In the genomic region with DNA sequence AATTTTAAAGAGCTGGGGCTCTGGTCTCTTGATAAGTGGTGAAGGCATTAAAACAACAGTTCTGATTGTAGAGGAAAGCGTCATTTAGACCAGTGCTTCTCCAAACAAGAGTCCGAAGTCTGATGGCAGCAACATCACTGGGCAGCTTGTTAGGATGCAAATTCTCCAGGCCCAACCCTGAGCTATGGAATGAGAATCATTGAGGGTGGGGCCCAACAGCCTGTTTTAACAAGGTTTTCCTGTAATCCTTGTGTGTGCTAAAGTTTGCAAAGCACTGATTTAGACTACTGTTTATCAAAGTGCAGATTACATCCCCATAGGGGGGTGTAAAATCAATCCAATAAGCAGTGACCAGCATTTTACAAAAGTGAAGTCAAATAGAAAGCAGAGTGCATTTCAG, we compare ENCODE assay signal across 32 cellular contexts. TPM values are rescaled to one million over a fixed set of nuclear protein-coding genes. Genes with fewer than 3 reads are reported as not detected.
DNase-seq lines count a peak whose midpoint lies in the region; ATAC-seq and TF ChIP-seq lines count a peak whose summit lies in the region.
"Had no signal": no experiment of that assay in that cellular context is flagged by ENCODE, and none has a peak within 500 bp of the region (broad histone marks: within the 10 kb centered on the region; RNA-seq: fewer than 3 reads in every experiment).

No MANE protein-coding gene starts in this region.

- H3K9ac ChIP-seq in mammary epithelial cell (ENCODE audit: insufficient read depth, low read length) = no peak overlapping the region
- peak overlapping the region in 1 of 2 donors; percentile 62 for H3K9ac ChIP-seq in colonic mucosa (ENCODE audit: low read depth in 2 of 2, low read length in 2 of 2)
- H3K9ac ChIP-seq in neuronal stem cell (ENCODE audit: low read depth, low read length, poor library complexity) = no peak overlapping the region
- H3K9ac ChIP-seq: GM23248 had no signal

- H3K27ac Mint-ChIP-seq in neural crest cell (ENCODE audit: unreplicated experiment) = no peak overlapping the region
- H3K27ac Mint-ChIP-seq: activated naive CD8-positive, alpha-beta T cell treated with anti-CD3 and anti-CD28 coated beads for 36 hours had no signal

- intact Hi-C loops in mammary epithelial cell (cut with micrococcal nuclease) = loop anchor here (5.0 kb wide), 1 partner anchor 254 kb away; a partner anchor contains a TSS
- intact Hi-C loops in breast epithelium (cut with DNase I; ENCODE audit: low total_unique reads) = no loop called here
- intact Hi-C loops in colonic mucosa (cut with DNase I) = no loop called here

- peaks cover 19% of the 10 kb centered on the region for H3K27me3 Mint-ChIP-seq in neural crest cell (ENCODE audit: low read depth)
- H3K27me3 Mint-ChIP-seq: activated naive CD8-positive, alpha-beta T cell treated with anti-CD3 and anti-CD28 coated beads for 36 hours had no signal

- H4K91ac ChIP-seq in neuronal stem cell (ENCODE audit: low read depth, low read length, poor library complexity) = no peak overlapping the region

- peak overlapping the region; percentile 13 for H3K4me3 Mint-ChIP-seq in neural crest cell
- H3K4me3 Mint-ChIP-seq: activated naive CD8-positive, alpha-beta T cell treated with anti-CD3 and anti-CD28 coated beads for 36 hours had no signal

- no peaks in the 10 kb centered on the region for H3K9me3 Mint-ChIP-seq in neural crest cell
- H3K9me3 Mint-ChIP-seq: activated naive CD8-positive, alpha-beta T cell treated with anti-CD3 and anti-CD28 coated beads for 36 hours had no signal

- H2BK15ac ChIP-seq in neuronal stem cell (ENCODE audit: low read length) = no peak overlapping the region

- no peaks in the 10 kb centered on the region for H4K20me1 ChIP-seq in mammary epithelial cell (ENCODE audit: insufficient read depth, low read length)

- BruUV-seq in mammary epithelial cell (replicated peaks; lab: Mats Ljungman, UMichigan) = no TSS peak

- H3K4me3 ChIP-seq in mammary epithelial cell (replicated peaks in 1 of 3; ENCODE audit: insufficient read depth in 1 of 3, low read depth in 2 of 3, low read length in 3 of 3) (no peak overlapping the region), breast epithelium (no peak overlapping the region), colonic mucosa (no peak overlapping the region), neuronal stem cell (ENCODE audit: low read length in 2 of 2) (no peak overlapping the region)
- H3K4me3 ChIP-seq: cardiac muscle cell, coronary artery, GM23248, right lobe of liver had no signal

- no peak for DNase-seq in mammary epithelial cell
- no peak for DNase-seq in breast epithelium (ENCODE audit: low spot score in 2 of 2)
- DNase-seq in colonic mucosa = peak; percentile 85
- no peak for DNase-seq in neural crest cell (ENCODE audit: low read depth, low spot score)
- no peak for DNase-seq in GM13977 (ENCODE audit: low spot score)
- no peak for DNase-seq in neuronal stem cell (ENCODE audit: low spot score)
- DNase-seq: 8988T; activated CD4-positive, alpha-beta T cell treated with anti-CD3 and anti-CD28 coated beads for 48 hours; activated CD8-positive, alpha-beta memory T cell treated with anti-CD3 and anti-CD28 coated beads for 24 hours; activated effector memory CD4-positive, alpha-beta T cell treated with Interleukin-2 at 50 U/mL for 16 hours; activated naive CD8-positive, alpha-beta T cell treated with anti-CD3 and anti-CD28 coated beads for 36 hours; anterior cingulate cortex; effector memory CD4-positive, alpha-beta T cell; GM23248; hypothalamus; NCI-H1105; NCI-H187 treated with DMSO at 0.1 percent for 48 hours; NCI-H510A treated with DMSO at 0.1 percent for 48 hours; posterior cingulate gyrus; right lobe of liver; SHP77 treated with DMSO at 0.1 percent for 48 hours; stimulated activated CD4-positive, alpha-beta T cell treated with anti-CD3 and anti-CD28 coated beads, Interleukin-12 subunit alpha, Interleukin-12 subunit beta, amount 100 ng/mL, for 4 hours; stimulated activated CD4-positive, alpha-beta T cell treated with anti-CD3 and anti-CD28 coated beads, Interleukin-4, amount 100 ng/mL, for 1 hour; SW 1271; T-helper 9 cell; trophoblast cell had no signal

- dilution Hi-C loops in mammary epithelial cell (cut with HindIII; ENCODE audit: low sequenced_read_pairs) = no loop called here

- peaks cover 13% of the 10 kb centered on the region for H3K79me2 ChIP-seq in mammary epithelial cell (ENCODE audit: insufficient read depth, low read length)

- H3K27ac ChIP-seq in mammary epithelial cell (ENCODE audit: insufficient read depth, low read depth, low read length) (no peak overlapping the region), breast epithelium (no peak overlapping the region), colonic mucosa (peak overlapping the region; percentile 69), neuronal stem cell (replicated peaks; ENCODE audit: low read length) (no peak overlapping the region)
- H3K27ac ChIP-seq: cardiac muscle cell, coronary artery, GM23248, neutrophil, right lobe of liver, VCaP had no signal

- in situ Hi-C loops in mammary epithelial cell (cut with MboI; ENCODE audit: low sequenced_read_pairs in 2 of 2) (loop anchor here (5.0 to 10.0 kb wide), 2 partner anchors 123 to 131 kb away; no protein-coding TSS in a partner anchor), GM13977 (cut with MboI; ENCODE audit: low pct_unique_long_range_greater_than_20kb, low sequenced_read_pairs, unreplicated experiment) (no loop called here)

- H2AFZ ChIP-seq in mammary epithelial cell (ENCODE audit: low read depth, low read length) (peak overlapping the region; percentile 23), neuronal stem cell (ENCODE audit: low read length) (no peak overlapping the region)
- H2AFZ ChIP-seq: GM23248 had no signal

- WGBS in mammary epithelial cell (ENCODE audit: low coverage, missing lambda C conversion rate) = 100% methylated on average over 2 of the region's 2 CpGs
- WGBS in neuronal stem cell (ENCODE audit: extremely low coverage in 2 of 2, insufficient read length in 2 of 2, insufficient replicate concordance in 1 of 2), 2 donors = no CpG with 5 or more reads among the region's 2 CpGs

- no peak for TF ChIP-seq POLR2A in breast epithelium (IDR thresholded peaks at IDR 0.05)

- H3K9me3 ChIP-seq in mammary epithelial cell (replicated peaks; ENCODE audit: insufficient read depth, low read length) (no peaks in the 10 kb centered on the region), breast epithelium (no peaks in the 10 kb centered on the region), colonic mucosa (no peaks in the 10 kb centered on the region), neuronal stem cell (replicated peaks in 1 of 2; ENCODE audit: control insufficient read depth in 2 of 2, insufficient read depth in 1 of 2, low read depth in 1 of 2, low read length in 2 of 2) (no peaks in the 10 kb centered on the region)
- H3K9me3 ChIP-seq: neutrophil, right lobe of liver had no signal

- no peak overlapping the region for H2AK5ac ChIP-seq in neuronal stem cell (ENCODE audit: low read depth, low read length)

- H3K27me3 ChIP-seq in mammary epithelial cell (ENCODE audit: insufficient read depth, low read length) = no peaks in the 10 kb centered on the region
- no peaks in the 10 kb centered on the region for H3K27me3 ChIP-seq in breast epithelium
- no peaks in the 10 kb centered on the region for H3K27me3 ChIP-seq in colonic mucosa
- peaks cover 0 to 44% (median 0%) of the 10 kb centered on the region in 3 experiments for H3K27me3 ChIP-seq in neuronal stem cell (ENCODE audit: control insufficient read depth in 3 of 3, insufficient read depth in 3 of 3, low read depth in 1 of 3, low read length in 3 of 3)
- H3K27me3 ChIP-seq: cardiac muscle cell, neutrophil, right lobe of liver had no signal

- no peak overlapping the region for H2BK120ac ChIP-seq in neuronal stem cell (ENCODE audit: low read depth, low read length)

- no peak overlapping the region for H3K18ac ChIP-seq in neuronal stem cell (ENCODE audit: low read length)

- H3K4me1 Mint-ChIP-seq in neural crest cell = peaks cover 14% of the 10 kb centered on the region

- no peaks in the 10 kb centered on the region for H3K36me3 Mint-ChIP-seq in neural crest cell (ENCODE audit: low read depth)

- no peaks in the 10 kb centered on the region for H3K36me3 ChIP-seq in mammary epithelial cell (ENCODE audit: insufficient read depth, low read length)
- H3K36me3 ChIP-seq in breast epithelium = no peaks in the 10 kb centered on the region
- H3K36me3 ChIP-seq in colonic mucosa = no peaks in the 10 kb centered on the region
- H3K36me3 ChIP-seq in neuronal stem cell (replicated peaks in 1 of 2; ENCODE audit: control insufficient read depth in 2 of 2, insufficient read depth in 2 of 2, low read length in 2 of 2) = no peaks in the 10 kb centered on the region
- H3K36me3 ChIP-seq: cardiac muscle cell, right lobe of liver had no signal

- H3K4me1 ChIP-seq in mammary epithelial cell (ENCODE audit: insufficient read depth, low read length) (peaks cover 4% of the 10 kb centered on the region), breast epithelium (peaks cover 0 to 5% of the 10 kb centered on the region in 2 donors), colonic mucosa (peaks cover 13% of the 10 kb centered on the region), neuronal stem cell (ENCODE audit: control insufficient read depth in 2 of 2, insufficient read depth in 1 of 2, low read depth in 1 of 2, low read length in 2 of 2) (peaks cover 0 to 3% of the 10 kb centered on the region in 2 donors)

- no peaks in the 10 kb centered on the region for H3K79me1 ChIP-seq in neuronal stem cell (ENCODE audit: low read depth, low read length)

- no peak overlapping the region for H3K23ac ChIP-seq in neuronal stem cell (ENCODE audit: low read depth, low read length, poor library complexity)

- H3K4me2 ChIP-seq in mammary epithelial cell (ENCODE audit: insufficient read depth, low read depth, low read length) = no peak overlapping the region
- H3K4me2 ChIP-seq in neuronal stem cell (ENCODE audit: insufficient read depth, low read length, poor library complexity, severe bottlenecking) = no peak overlapping the region

- no peak overlapping the region for H2BK5ac ChIP-seq in neuronal stem cell (ENCODE audit: low read length)

- H3K14ac ChIP-seq in neuronal stem cell (ENCODE audit: low read length) = no peak overlapping the region

- no peak for TF ChIP-seq CTCF in mammary epithelial cell (conservative IDR thresholded peaks at IDR 0.05 in 1 of 2, IDR thresholded peaks at IDR 0.05 in 1 of 2; ENCODE audit: extremely low read depth in 1 of 2, insufficient read depth in 1 of 2, low read depth in 1 of 2, low read length in 2 of 2)
- TF ChIP-seq CTCF in breast epithelium (IDR thresholded peaks at IDR 0.05) = no peak
- TF ChIP-seq CTCF in colonic mucosa (IDR thresholded peaks at IDR 0.05) = no peak
- TF ChIP-seq CTCF in neural crest cell (conservative IDR thresholded peaks at IDR 0.05) = no peak
- TF ChIP-seq CTCF in GM13977 (IDR thresholded peaks at IDR 0.05; ENCODE audit: extremely low read depth, insufficient read depth, missing control alignments) = no peak

- ATAC-seq in GM18861 (IDR thresholded peaks at IDR 0.05; ENCODE audit: unreplicated experiment) = no peak
- no peak for ATAC-seq in HG03025 (IDR thresholded peaks at IDR 0.05; ENCODE audit: low FRiP score, unreplicated experiment)

- H2BK12ac ChIP-seq in neuronal stem cell (ENCODE audit: low read length) = no peak overlapping the region

- H4K8ac ChIP-seq in neuronal stem cell (ENCODE audit: low read depth, low read length) = no peak overlapping the region

- H3K4ac ChIP-seq in neuronal stem cell (ENCODE audit: low read length) = no peak overlapping the region

- CTCF ChIA-PET in mammary epithelial cell (lab: Charles Lee; ENCODE audit: low non-redundant PET) = interaction anchor here (0.6 kb wide), 1 partner anchor 42 kb away, joined by 3 read pairs; no protein-coding TSS in a partner anchor

RNA-seq across cellular contexts. Expression of a gene that starts 2.6 kb away (rescaled TPM):
- total RNA-seq in mammary epithelial cell = 10 to 100 TPM; 13.1 to 32.3 TPM
- polyA plus RNA-seq in mammary epithelial cell = 4.3 TPM
- polyA minus RNA-seq in mammary epithelial cell = 1.4 TPM
- total RNA-seq in breast epithelium = 10 to 100 TPM; 18.9 to 56.8 (median 30.5) TPM
- total RNA-seq in colonic mucosa = 10 to 100 TPM; 42.4 to 45.9 TPM
- total RNA-seq in neural crest cell = 5.3 and 5.4 TPM in 2 replicates
- 7.5 TPM for polyA plus RNA-seq in neuronal stem cell (2013, experiment 1 of 2)
- 7.6 TPM for polyA plus RNA-seq in neuronal stem cell (2013, experiment 2 of 2)
